In the genomic region with DNA sequence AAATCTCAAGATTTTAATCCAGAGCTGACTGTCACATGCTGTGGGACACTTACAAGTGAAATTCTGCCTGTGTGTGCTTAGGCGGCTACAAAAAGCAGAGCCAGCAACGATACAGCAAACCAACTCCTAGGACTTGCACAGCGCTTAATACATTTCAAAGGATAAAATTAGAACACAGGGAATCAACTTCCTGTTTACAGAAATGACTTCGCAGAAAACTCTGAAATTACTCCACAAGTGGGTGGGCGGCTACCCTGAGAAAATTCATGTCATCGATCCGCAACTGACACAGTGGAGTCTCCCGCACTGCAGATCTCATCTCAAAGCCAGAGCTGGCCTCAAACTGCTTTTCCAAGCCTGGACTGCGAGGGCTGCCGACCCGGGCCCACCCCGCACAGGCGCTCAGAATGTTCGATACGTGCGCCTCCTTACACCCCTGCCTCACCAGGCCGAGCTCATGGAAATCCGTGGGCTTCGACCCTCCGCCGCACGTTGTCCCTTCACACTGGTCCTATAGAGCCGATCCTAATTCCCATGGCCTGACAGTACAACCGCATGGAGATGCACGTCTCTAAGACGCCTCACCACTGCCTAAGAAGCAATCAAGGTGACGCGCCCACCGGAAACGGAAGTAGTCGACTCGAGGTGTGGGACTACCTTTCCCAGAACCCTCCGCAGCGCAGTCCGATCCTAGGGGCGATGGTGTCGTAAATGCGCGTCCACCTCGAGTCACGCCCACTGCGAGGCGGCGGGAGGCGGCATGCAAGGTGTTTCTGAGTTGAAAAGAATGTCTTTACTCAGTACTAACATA, we compare ENCODE assay signal across 8 cellular contexts. TPM values are rescaled to one million over a fixed set of nuclear protein-coding genes. Genes with fewer than 3 reads are reported as not detected.
DNase-seq lines count a peak whose midpoint lies in the region; TF ChIP-seq lines count a peak whose summit lies in the region.

A gene (minus strand): TSS at position 609 of the 811 bp plus-strand sequence. CDS start 5,625 bp downstream, outside the sequence.

- no peak for TF ChIP-seq CTCF in liver (IDR thresholded peaks at IDR 0.05; ENCODE audit: low read depth, low read length, missing input control)
- TF ChIP-seq CTCF in OCI-LY7 (conservative IDR thresholded peaks at IDR 0.05; ENCODE audit: low read length), result no peak

- peaks cover 6% of the 10 kb centered on the region for H3K9me3 ChIP-seq in ectodermal cell (ENCODE audit: control insufficient read depth, low read length)
- H3K9me3 ChIP-seq in liver (ENCODE audit: control insufficient read depth in 4 of 4, low read length in 3 of 4), result peaks cover 37 to 79% (median 65%) of the 10 kb centered on the region in 4 donors
- H3K9me3 ChIP-seq in OCI-LY7 (ENCODE audit: low read length), result 0 out of 2 replicates have a peak, but pooled peaks cover 5% of the 10 kb centered on the region

- H3K4me1 Mint-ChIP-seq in activated CD4-positive, alpha-beta memory T cell treated with anti-CD3 and anti-CD28 coated beads, Interleukin-2, amount 10 ng/mL, durations not matched to agents 7 days and 5 days, result peaks cover 5% of the 10 kb centered on the region

- CTCF ChIA-PET in activated CD4-positive, alpha-beta memory T cell treated with anti-CD3 and anti-CD28 coated beads, Interleukin-2, amount 10 ng/mL, durations not matched to agents 7 days and 5 days (lab: Charles Lee), result no interaction called here
- CTCF ChIA-PET in OCI-LY7 (lab: Charles Lee; ENCODE audit: unreplicated experiment), result no interaction called here

- H3K27ac Mint-ChIP-seq in activated CD4-positive, alpha-beta memory T cell treated with anti-CD3 and anti-CD28 coated beads, Interleukin-2, amount 10 ng/mL, durations not matched to agents 7 days and 5 days, result no peak within 1 kb of the TSS

- H3K4me2 ChIP-seq in OCI-LY7 (ENCODE audit: low read length), result no peak within 1 kb of the TSS

- no peaks in the 10 kb centered on the region for H3K79me2 ChIP-seq in OCI-LY7 (ENCODE audit: insufficient read depth, low read depth, low read length)

- H3K27me3 Mint-ChIP-seq in activated CD4-positive, alpha-beta memory T cell treated with anti-CD3 and anti-CD28 coated beads, Interleukin-2, amount 10 ng/mL, durations not matched to agents 7 days and 5 days, result no peaks in the 10 kb centered on the region

- peaks cover 68% of the 10 kb centered on the region for H3K9me3 Mint-ChIP-seq in activated CD4-positive, alpha-beta memory T cell treated with anti-CD3 and anti-CD28 coated beads, Interleukin-2, amount 10 ng/mL, durations not matched to agents 7 days and 5 days

- no peak for TF ChIP-seq RAD21 in liver (IDR thresholded peaks at IDR 0.05)

- H3K36me3 ChIP-seq in ectodermal cell (ENCODE audit: control insufficient read depth, insufficient read depth, low read length), result no peaks in the 10 kb centered on the region
- H3K36me3 ChIP-seq in liver (ENCODE audit: control insufficient read depth in 4 of 4, insufficient read depth in 3 of 4, low read depth in 1 of 4, low read length in 3 of 4), result peaks cover 0 to 4% (median 2%) of the 10 kb centered on the region in 4 donors
- no peaks in the 10 kb centered on the region for H3K36me3 ChIP-seq in OCI-LY7 (ENCODE audit: insufficient read depth, low read length)

- H3K4me3 Mint-ChIP-seq in activated CD4-positive, alpha-beta memory T cell treated with anti-CD3 and anti-CD28 coated beads, Interleukin-2, amount 10 ng/mL, durations not matched to agents 7 days and 5 days, result peak within 1 kb of the TSS; percentile 37

- H3K9me2 ChIP-seq in OCI-LY7 (ENCODE audit: insufficient read depth, low read length), result no peaks in the 10 kb centered on the region

- H3K36me3 Mint-ChIP-seq in activated CD4-positive, alpha-beta memory T cell treated with anti-CD3 and anti-CD28 coated beads, Interleukin-2, amount 10 ng/mL, durations not matched to agents 7 days and 5 days (ENCODE audit: low read depth), result peaks cover 4% of the 10 kb centered on the region

- no TSS peak for BruUV-seq in OCI-LY7 (replicated peaks; lab: Mats Ljungman, UMichigan)

- POLR2A ChIA-PET in activated CD4-positive, alpha-beta memory T cell treated with anti-CD3 and anti-CD28 coated beads, Interleukin-2, amount 10 ng/mL, durations not matched to agents 7 days and 5 days (lab: Charles Lee), result no interaction called here
- POLR2A ChIA-PET in OCI-LY7 (lab: Charles Lee), result no interaction called here

- 21 to 25% methylated on average over 45 of the region's 45 CpGs for WGBS in ectodermal cell, 2 experiments
- 4% methylated on average over 45 of the region's 45 CpGs for WGBS in liver

- no peaks in the 10 kb centered on the region for H4K20me1 ChIP-seq in OCI-LY7 (ENCODE audit: insufficient read depth, low read length)

- no peaks in the 10 kb centered on the region for H3K27me3 ChIP-seq in ectodermal cell (ENCODE audit: control insufficient read depth, insufficient read depth, low read length, poor library complexity, severe bottlenecking)
- no peaks in the 10 kb centered on the region for H3K27me3 ChIP-seq in liver (ENCODE audit: control insufficient read depth in 4 of 4, insufficient read depth in 4 of 4, low read length in 3 of 4)

- no peak within 1 kb of the TSS for H2AFZ ChIP-seq in OCI-LY7 (ENCODE audit: low read length)

- H3K9ac ChIP-seq in liver (ENCODE audit: low read depth in 1 of 2, low read length in 2 of 2), result no peak within 1 kb of the TSS

- no peak within 1 kb of the TSS for H3K27ac ChIP-seq in ectodermal cell (ENCODE audit: insufficient read depth, low read depth, low read length, poor library complexity, severe bottlenecking)
- H3K27ac ChIP-seq in liver (ENCODE audit: low read depth in 1 of 2, low read length in 2 of 2), result no peak within 1 kb of the TSS
- H3K27ac ChIP-seq in OCI-LY7 (ENCODE audit: low read depth, low read length, poor library complexity, severe bottlenecking), result no peak within 1 kb of the TSS

- H3K4me3 ChIP-seq in ectodermal cell (ENCODE audit: insufficient read depth, low read depth, low read length) (peak within 1 kb of the TSS; percentile 59), liver (ENCODE audit: low read depth in 1 of 3, low read length in 3 of 3) (peak within 1 kb of the TSS; percentile 59 to 71 (median 66)), OCI-LY7 (ENCODE audit: low read depth, low read length, poor library complexity, severe bottlenecking) (no peak within 1 kb of the TSS)

- H3K4me1 ChIP-seq in ectodermal cell (ENCODE audit: control insufficient read depth, insufficient read depth, low read length) (no peaks in the 10 kb centered on the region), liver (ENCODE audit: control insufficient read depth in 4 of 4, insufficient read depth in 4 of 4, low read length in 3 of 4) (no peaks in the 10 kb centered on the region), OCI-LY7 (ENCODE audit: insufficient read depth, low read length, poor library complexity, severe bottlenecking) (no peaks in the 10 kb centered on the region)

- intact Hi-C loops in OCI-LY7 (cut with micrococcal nuclease; ENCODE audit: unreplicated experiment), result no loop called here

- DNase-seq in EH (ENCODE audit: low read depth) (peak; percentile 92), NCI-H2107 (lab: John Stamatoyannopoulos, UW) (peak; percentile 66), OCI-LY7 (ENCODE audit: low spot score) (no peak), NCI-H1048 (lab: John Stamatoyannopoulos, UW) (no peak)
- peak; percentile 50 for DNase-seq in activated CD4-positive, alpha-beta memory T cell treated with anti-CD3 and anti-CD28 coated beads, Interleukin-2, amount 10 ng/mL, durations not matched to agents 7 days and 5 days
- peak; percentile 66 to 77 for DNase-seq in stimulated activated CD4-positive, alpha-beta T cell treated with anti-CD3 and anti-CD28 coated beads, Interleukin-2, amount 100 ng/mL, for 24 hours

TF ChIP-seq in liver, 16 proteins besides CTCF, POLR2A, EP300 and RAD21:
- no peak for TF ChIP-seq TAF1 (conservative IDR thresholded peaks at IDR 0.05)
- peak; percentile 79 for TF ChIP-seq YY1 (IDR thresholded peaks at IDR 0.05)
- peak; percentile 87 to 98 for TF ChIP-seq GABPA (IDR thresholded peaks at IDR 0.05 in 1 of 2, conservative IDR thresholded peaks at IDR 0.05 in 1 of 2)
- TF ChIP-seq, protein P1, sequence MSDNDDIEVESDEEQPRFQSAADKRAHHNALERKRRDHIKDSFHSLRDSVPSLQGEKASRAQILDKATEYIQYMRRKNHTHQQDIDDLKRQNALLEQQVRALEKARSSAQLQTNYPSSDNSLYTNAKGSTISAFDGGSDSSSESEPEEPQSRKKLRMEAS (IDR thresholded peaks at IDR 0.05), result peak; percentile 72
- TF ChIP-seq, protein P2, sequence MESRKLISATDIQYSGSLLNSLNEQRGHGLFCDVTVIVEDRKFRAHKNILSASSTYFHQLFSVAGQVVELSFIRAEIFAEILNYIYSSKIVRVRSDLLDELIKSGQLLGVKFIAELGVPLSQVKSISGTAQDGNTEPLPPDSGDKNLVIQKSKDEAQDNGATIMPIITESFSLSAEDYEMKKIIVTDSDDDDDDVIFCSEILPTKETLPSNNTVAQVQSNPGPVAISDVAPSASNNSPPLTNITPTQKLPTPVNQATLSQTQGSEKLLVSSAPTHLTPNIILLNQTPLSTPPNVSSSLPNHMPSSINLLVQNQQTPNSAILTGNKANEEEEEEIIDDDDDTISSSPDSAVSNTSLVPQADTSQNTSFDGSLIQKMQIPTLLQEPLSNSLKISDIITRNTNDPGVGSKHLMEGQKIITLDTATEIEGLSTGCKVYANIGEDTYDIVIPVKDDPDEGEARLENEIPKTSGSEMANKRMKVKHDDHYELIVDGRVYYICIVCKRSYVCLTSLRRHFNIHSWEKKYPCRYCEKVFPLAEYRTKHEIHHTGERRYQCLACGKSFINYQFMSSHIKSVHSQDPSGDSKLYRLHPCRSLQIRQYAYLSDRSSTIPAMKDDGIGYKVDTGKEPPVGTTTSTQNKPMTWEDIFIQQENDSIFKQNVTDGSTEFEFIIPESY (IDR thresholded peaks at IDR 0.05), result peak; percentile 52
- TF ChIP-seq RXRA (IDR thresholded peaks at IDR 0.05), result peak in 1 of 2 donors; percentile 17
- TF ChIP-seq FOXA2 (IDR thresholded peaks at IDR 0.05), result no peak

RNA-seq across cellular contexts. Expression of the gene that starts here (rescaled TPM):
- under 1 TPM; 0.05 to 0.55 TPM for total RNA-seq in activated CD4-positive, alpha-beta memory T cell treated with anti-CD3 and anti-CD28 coated beads, Interleukin-2, amount 10 ng/mL, durations not matched to agents 7 days and 5 days
- 6.9 TPM for polyA plus RNA-seq in ectodermal cell (2013, experiment 1 of 4)
- polyA plus RNA-seq in ectodermal cell (2013, experiment 2 of 4), result 8.0 TPM
- 5.1 TPM for polyA plus RNA-seq in ectodermal cell (2013, experiment 3 of 4)
- 4.4 TPM for polyA plus RNA-seq in ectodermal cell (2013, experiment 4 of 4)
- total RNA-seq in liver (1 to 10 TPM in 1 of 2 donors, under 1 TPM in 1; 0.67 to 4.6 TPM), OCI-LY7 (2022) (not detected in 2 replicates)
- polyA plus RNA-seq in liver, result under 1 TPM; 0.14 to 0.88 TPM
- not detected in 2 replicates for total RNA-seq in OCI-LY7 (2014; rRNA removed; shearing (Covaris generic))

Comparison
In these comparisons a context has a peak if more than half of its experiments do, and no peak if none do; other contexts are left out.
1. Peak in DNase-seq in activated CD4-positive, alpha-beta memory T cell treated with anti-CD3 and anti-CD28 coated beads, Interleukin-2, amount 10 ng/mL, durations not matched to agents 7 days and 5 days; RNA of the gene not detected or under 1 TPM.
2. DNase-seq: peak in EH (single experiment), NCI-H2107 (single experiment) and stimulated activated CD4-positive, alpha-beta T cell treated with anti-CD3 and anti-CD28 coated beads, Interleukin-2, amount 100 ng/mL, for 24 hours (2 of 2); none in OCI-LY7 (single experiment) and NCI-H1048 (single experiment).